In genomic region chr17:42019509-42020404, GRCh38 we compare ENCODE assay signal across 8 cellular contexts. TPM values are rescaled to one million over a fixed set of nuclear protein-coding genes. Genes with fewer than 3 reads are reported as not detected.
DNase-seq lines count a peak whose midpoint lies in the region; ATAC-seq and TF ChIP-seq lines count a peak whose summit lies in the region.

Gene NKIRAS2, plus strand, starts transcription at chr17:42020090. Its CDS starts 1,488 bp downstream, at chr17:42021578.

- H3K79me2 ChIP-seq in OCI-LY1 (ENCODE audit: insufficient read depth, low read length) = peaks cover 26% of the 10 kb centered on the region

- CTCF ChIA-PET in CD4-positive, alpha-beta T cell (lab: Charles Lee) = interaction anchor here (0.6 to 2.3 kb wide), 15 partner anchors 50 to 804 kb away, joined by 3 to 10 read pairs (median 4); partner anchors contain the start of genes BECN1, CNP, DHX58 and KAT2A

- H3K4me2 ChIP-seq in OCI-LY1 (ENCODE audit: low read length) = peak within 1 kb of the TSS; percentile 71

- peaks cover 41% of the 10 kb centered on the region for H3K36me3 Mint-ChIP-seq in CD4-positive, alpha-beta T cell (ENCODE audit: low read depth)

- peaks cover 48% of the 10 kb centered on the region for H3K4me1 ChIP-seq in OCI-LY1 (ENCODE audit: insufficient read depth, low read length, severe bottlenecking)
- H3K4me1 ChIP-seq in mucosa of descending colon (ENCODE audit: low read depth) = peaks cover 35% of the 10 kb centered on the region

- DNase-seq in CD4-positive, alpha-beta T cell = peak; percentile 88 to 95 (median 92)
- peak; percentile 90 for DNase-seq in HuH-7.5 (ENCODE audit: low spot score)
- peak; percentile 97 for DNase-seq in activated CD8-positive, alpha-beta memory T cell treated with anti-CD3 and anti-CD28 coated beads, Interleukin-2, amount 50 U/mL, for 48 hours
- DNase-seq in epidermal melanocyte (ENCODE audit: insufficient read length, low spot score) = peak; percentile 92
- peak; percentile 95 to 98 (median 97) for DNase-seq in mucosa of descending colon
- peak; percentile 76 to 88 for DNase-seq in stimulated activated CD8-positive, alpha-beta memory T cell treated with anti-CD3 and anti-CD28 coated beads, Interleukin-4, amount 100 ng/mL, for 1 hour (ENCODE audit: low read depth in 2 of 2, low spot score in 1 of 2)

- no peaks in the 10 kb centered on the region for H3K27me3 Mint-ChIP-seq in CD4-positive, alpha-beta T cell

- no peaks in the 10 kb centered on the region for H4K20me1 ChIP-seq in OCI-LY1 (ENCODE audit: insufficient read depth, low read length)

- peak; percentile 78 for ATAC-seq in CD4-positive, alpha-beta T cell (ENCODE audit: poor library complexity)
- ATAC-seq in GM21367 (IDR thresholded peaks at IDR 0.05; ENCODE audit: unreplicated experiment) (peak; percentile 56), mucosa of descending colon (peak; percentile 84)

- POLR2A ChIA-PET in CD4-positive, alpha-beta T cell (lab: Charles Lee) = interaction anchor here (0.6 to 6.3 kb wide), 10 partner anchors 45 to 1341 kb away, joined by 3 to 81 read pairs (median 4); partner anchors contain the start of genes CNP, DHX58, ODAD4 and STAT3

- no peaks in the 10 kb centered on the region for H3K9me2 ChIP-seq in OCI-LY1 (ENCODE audit: low read depth, low read length)

- peak within 1 kb of the TSS; percentile 93 for H3K9ac ChIP-seq in OCI-LY1 (ENCODE audit: low read length)

- no peaks in the 10 kb centered on the region for H3F3A ChIP-seq in OCI-LY1 (ENCODE audit: insufficient read depth, low read length)

- no peaks in the 10 kb centered on the region for H3K27me3 ChIP-seq in CD4-positive, alpha-beta T cell (ENCODE audit: control insufficient read depth, insufficient read depth, low read length)
- H3K27me3 ChIP-seq in OCI-LY1 (ENCODE audit: insufficient read depth, low read length) = no peaks in the 10 kb centered on the region

- peak within 1 kb of the TSS; percentile 82 for H2AFZ ChIP-seq in OCI-LY1 (ENCODE audit: low read length)

- H3K4me3 ChIP-seq in OCI-LY1 (ENCODE audit: low read depth, low read length, poor library complexity, severe bottlenecking) = peak within 1 kb of the TSS; percentile 86
- peak within 1 kb of the TSS; percentile 94 for H3K4me3 ChIP-seq in mucosa of descending colon

- no peaks in the 10 kb centered on the region for H3K9me3 Mint-ChIP-seq in CD4-positive, alpha-beta T cell

- TF ChIP-seq CTCF in CD4-positive, alpha-beta T cell (IDR thresholded peaks at IDR 0.05) = peak; percentile 94
- TF ChIP-seq CTCF in OCI-LY1 (IDR thresholded peaks at IDR 0.05; ENCODE audit: low read length) (peak; percentile 91), mucosa of descending colon (IDR thresholded peaks at IDR 0.05) (peak; percentile 97)

- peak within 1 kb of the TSS; percentile 100 for H3K4me3 Mint-ChIP-seq in CD4-positive, alpha-beta T cell

- peaks cover 66% of the 10 kb centered on the region for H3K4me1 Mint-ChIP-seq in CD4-positive, alpha-beta T cell (ENCODE audit: low read depth)

- H3K27ac ChIP-seq in CD4-positive, alpha-beta T cell (ENCODE audit: low read depth, low read length) = peak within 1 kb of the TSS; percentile 64
- no peak within 1 kb of the TSS for H3K27ac ChIP-seq in OCI-LY1 (ENCODE audit: low read depth, low read length, poor library complexity, severe bottlenecking)

- peak within 1 kb of the TSS; percentile 98 for H3K27ac Mint-ChIP-seq in CD4-positive, alpha-beta T cell

- intact Hi-C loops in CD4-positive, alpha-beta T cell (cut with DNase I, micrococcal nuclease) = loop anchor here (5.0 to 10.0 kb wide), 4 partner anchors 52 to 1202 kb away; partner anchors contain the start of genes ACLY (in 1 of the 2) and CNP (in 1 of the 2)
- intact Hi-C loops in mucosa of descending colon (cut with DNase I, micrococcal nuclease) = no loop called here

- no peaks in the 10 kb centered on the region for H3K9me3 ChIP-seq in CD4-positive, alpha-beta T cell (ENCODE audit: control insufficient read depth, low read length)
- H3K9me3 ChIP-seq in OCI-LY1 (ENCODE audit: low read length) (no peaks in the 10 kb centered on the region), mucosa of descending colon (no peaks in the 10 kb centered on the region)

- H3K36me3 ChIP-seq in OCI-LY1 (ENCODE audit: insufficient read depth, low read length) (peaks cover 35% of the 10 kb centered on the region), mucosa of descending colon (ENCODE audit: low read depth) (no peaks in the 10 kb centered on the region)

RNA-seq across cellular contexts. Expression of gene NKIRAS2, which starts in this region (rescaled TPM):
- 10 to 100 TPM; 12.5 to 12.9 TPM for total RNA-seq in CD4-positive, alpha-beta T cell
- total RNA-seq in mucosa of descending colon = 10 to 100 TPM; 29.5 to 34.9 (median 31.1) TPM

Comparison
In these comparisons a context has a peak if more than half of its experiments do, and no peak if none do; other contexts are left out.
1. intact Hi-C loops: an anchor here in CD4-positive, alpha-beta T cell (5.0 to 10.0 kb wide); none called in mucosa of descending colon.